In genomic region chr17:67245073-67245693, GRCh38 we compare ENCODE assay signal across 8 cellular contexts. TPM values are rescaled to one million over a fixed set of nuclear protein-coding genes. Genes with fewer than 3 reads are reported as not detected.
DNase-seq lines count a peak whose midpoint lies in the region; ATAC-seq and TF ChIP-seq lines count a peak whose summit lies in the region.

TSS of gene HELZ (minus strand) at chr17:67245196. CDS start at chr17:67218804, 26,392 bp downstream.

- H3K27me3 ChIP-seq in right atrium auricular region (no peaks in the 10 kb centered on the region), psoas muscle (ENCODE audit: insufficient read depth in 3 of 3, low read length in 2 of 3) (no peaks in the 10 kb centered on the region)

- H3K27ac ChIP-seq in right atrium auricular region: peak within 1 kb of the TSS; percentile 82 to 87
- peak within 1 kb of the TSS; percentile 91 for H3K27ac ChIP-seq in psoas muscle
- peak within 1 kb of the TSS; percentile 78 for H3K27ac ChIP-seq in urinary bladder (ENCODE audit: low read depth)

- H3K4me1 ChIP-seq in right atrium auricular region (peaks cover 0 to 48% of the 10 kb centered on the region in 2 donors), psoas muscle (peaks cover 39% of the 10 kb centered on the region), urinary bladder (ENCODE audit: insufficient read depth) (no peaks in the 10 kb centered on the region)

- 0 to 1% (median 1%) methylated on average over 57 to 67 of the region's 67 CpGs for WGBS in psoas muscle, 3 donors
- WGBS in urinary bladder: under 1% methylated on average over 67 of the region's 67 CpGs

- H3K9me3 ChIP-seq in right atrium auricular region: no peaks in the 10 kb centered on the region
- no peaks in the 10 kb centered on the region for H3K9me3 ChIP-seq in psoas muscle

- DNase-seq in GF-D8 (lab: John Stamatoyannopoulos, UW) (peak; percentile 61), NCI-H187 treated with DMSO at 0.1 percent for 48 hours (lab: John Stamatoyannopoulos, UW) (peak; percentile 57), T-helper 2 cell (peak; percentile 55 to 89 (median 66)), amygdala (lab: John Stamatoyannopoulos, UW) (peak in 47 of 56 donors; percentile 21 to 75 (median 48)), right atrium auricular region (ENCODE audit: low spot score) (peak; percentile 62), psoas muscle (peak; percentile 73 to 83)

- H3K4me3 ChIP-seq in right atrium auricular region (peak within 1 kb of the TSS; percentile 73 to 89), psoas muscle (peak within 1 kb of the TSS; percentile 90), urinary bladder (ENCODE audit: low read depth, low read length) (peak within 1 kb of the TSS; percentile 100)

- intact Hi-C loops in psoas muscle (cut with DNase I): loop anchor here in 1 of 2 donors (2.0 kb wide), 1 partner anchor 36 kb away; no protein-coding TSS in a partner anchor

- ATAC-seq in HG02798 (IDR thresholded peaks at IDR 0.05; ENCODE audit: poor library complexity, unreplicated experiment) (peak; percentile 65), psoas muscle (peak; percentile 82 to 90 (median 86))

- no peak for TF ChIP-seq CTCF in right atrium auricular region (IDR thresholded peaks at IDR 0.05)
- no peak for TF ChIP-seq CTCF in psoas muscle (IDR thresholded peaks at IDR 0.05)

- no peaks in the 10 kb centered on the region for H3K36me3 ChIP-seq in right atrium auricular region
- peaks cover 0 to 8% of the 10 kb centered on the region in 2 donors for H3K36me3 ChIP-seq in psoas muscle (ENCODE audit: insufficient read depth in 1 of 2, low read depth in 1 of 2)
- no peaks in the 10 kb centered on the region for H3K36me3 ChIP-seq in urinary bladder (ENCODE audit: insufficient read depth)

RNA-seq across cellular contexts. Expression of gene HELZ, which starts in this region (rescaled TPM):
- total RNA-seq in right atrium auricular region: 10 to 100 TPM; 25.2 to 29.1 TPM
- 10 to 100 TPM; 30.8 to 55.7 (median 39.8) TPM for total RNA-seq in psoas muscle
- 10 to 100 TPM in 1 of 3 donors, 1 to 10 TPM in 2; 1.8 to 11.0 (median 3.1) TPM for polyA plus RNA-seq in psoas muscle
- 129 TPM for total RNA-seq in urinary bladder
- 7.8 TPM for polyA plus RNA-seq in urinary bladder

Comparison
In these comparisons a context has a peak if more than half of its experiments do, and no peak if none do; other contexts are left out.
1. Peak in every context shown above with its lines: DNase-seq, ATAC-seq, H3K4me3 ChIP-seq and H3K27ac ChIP-seq.